Comparison of ENCODE assay signal across 22 cellular contexts in the genomic region with DNA sequence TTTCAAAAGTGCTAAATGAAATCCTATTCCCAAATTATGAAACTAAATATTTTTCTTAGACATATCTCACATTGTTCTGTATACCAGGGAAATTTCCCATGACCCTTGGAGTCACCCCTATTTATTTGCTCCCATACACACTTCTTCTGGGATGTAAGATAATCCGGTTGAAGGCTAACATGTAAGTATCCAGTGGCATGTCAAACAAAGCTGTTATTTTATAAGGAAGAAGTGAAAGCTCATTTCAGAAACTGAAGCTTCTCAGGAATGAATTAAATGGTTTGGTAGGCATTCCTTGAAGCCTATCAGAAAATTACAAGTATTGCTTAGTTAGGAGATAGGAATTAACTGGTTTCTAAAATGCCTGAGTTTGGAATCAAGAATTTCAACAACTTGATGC.
DNase-seq lines count a peak whose midpoint lies in the region; ATAC-seq and TF ChIP-seq lines count a peak whose summit lies in the region.
"Had no signal": no experiment of that assay in that cellular context is flagged by ENCODE, and none has a peak within 500 bp of the region (broad histone marks: within the 10 kb centered on the region; RNA-seq: fewer than 3 reads in every experiment).

No MANE protein-coding gene starts in this region.

- H2BK5ac ChIP-seq in mesenchymal stem cell (ENCODE audit: low read depth, low read length, poor library complexity, severe bottlenecking): no peak overlapping the region

- H3K4me2 ChIP-seq in mesenchymal stem cell (ENCODE audit: low read length, poor library complexity, severe bottlenecking): no peak overlapping the region

- CTCF ChIA-PET in AG04450 (lab: Charles Lee): interaction anchor here (0.7 kb wide), 2 partner anchors 1001 to 1002 kb away, joined by 3 read pairs; no protein-coding TSS in a partner anchor

- H4K8ac ChIP-seq in mesenchymal stem cell (ENCODE audit: low read length): no peak overlapping the region

- H3K4me3 ChIP-seq in AG04450 (ENCODE audit: low read depth, low read length) (no peak overlapping the region), cardiac fibroblast (replicated peaks in 1 of 2; ENCODE audit: low read depth in 2 of 2, low read length in 2 of 2) (no peak overlapping the region), mesenchymal stem cell (ENCODE audit: insufficient read depth in 1 of 2, low read depth in 1 of 2, low read length in 2 of 2) (no peak overlapping the region)
- H3K4me3 ChIP-seq: adrenal gland, left ventricle myocardium inferior, sigmoid colon, upper lobe of right lung had no signal

- H4K91ac ChIP-seq in mesenchymal stem cell (ENCODE audit: low read length): no peak overlapping the region

- H2AFZ ChIP-seq in mesenchymal stem cell (ENCODE audit: low read depth, low read length): no peak overlapping the region

- H2BK15ac ChIP-seq in mesenchymal stem cell (ENCODE audit: low read depth, poor library complexity, severe bottlenecking): no peak overlapping the region

- H2BK120ac ChIP-seq in mesenchymal stem cell (ENCODE audit: low read depth, low read length): no peak overlapping the region

- H3K23ac ChIP-seq in mesenchymal stem cell (ENCODE audit: low read length in 2 of 2): no peak overlapping the region

- no peaks in the 10 kb centered on the region for H3K9me3 ChIP-seq in AG04450 (ENCODE audit: control insufficient read depth, insufficient read depth, low read length)
- H3K9me3 ChIP-seq in mesenchymal stem cell (ENCODE audit: control insufficient read depth, low read length): no peaks in the 10 kb centered on the region
- H3K9me3 ChIP-seq: adrenal gland, left ventricle myocardium inferior, sigmoid colon, upper lobe of right lung had no signal

- WGBS in mesenchymal stem cell: 75% methylated on average over 1 of the region's 1 CpG

- H3K4me1 ChIP-seq in mesenchymal stem cell (ENCODE audit: control insufficient read depth, insufficient read depth, low read depth, low read length): peaks cover 1% of the 10 kb centered on the region
- H3K4me1 ChIP-seq: adrenal gland, left ventricle myocardium inferior had no signal

- H3K27ac ChIP-seq in AG04450 (ENCODE audit: low read depth, low read length) (peak overlapping the region; percentile 63), mesenchymal stem cell (ENCODE audit: low read length, poor library complexity, severe bottlenecking) (no peak overlapping the region)
- H3K27ac ChIP-seq: adrenal gland, left ventricle myocardium inferior, sigmoid colon, upper lobe of right lung had no signal

- H3K9ac ChIP-seq in mesenchymal stem cell (ENCODE audit: low read length): peak overlapping the region; percentile 49

- TF ChIP-seq CTCF in AG04450 (IDR thresholded peaks at IDR 0.05; ENCODE audit: low read depth, low read length) (no peak), cardiac fibroblast (IDR thresholded peaks at IDR 0.05; ENCODE audit: low read depth, low read length) (no peak)

- ATAC-seq in HG03520 (IDR thresholded peaks at IDR 0.05; ENCODE audit: unreplicated experiment) (no peak), GM18858 (IDR thresholded peaks at IDR 0.05; ENCODE audit: unreplicated experiment) (no peak)
- ATAC-seq: upper lobe of right lung had no signal

- no peaks in the 10 kb centered on the region for H3K27me3 ChIP-seq in AG04450 (ENCODE audit: control insufficient read depth, insufficient read depth, low read length)
- H3K27me3 ChIP-seq in mesenchymal stem cell (ENCODE audit: control insufficient read depth in 1 of 2, insufficient read depth in 1 of 2, low read length in 2 of 2): no peaks in the 10 kb centered on the region
- H3K27me3 ChIP-seq: adrenal gland, sigmoid colon, upper lobe of right lung had no signal

- H3K79me1 ChIP-seq in mesenchymal stem cell (replicated peaks; ENCODE audit: low read length, poor library complexity, severe bottlenecking): no peaks in the 10 kb centered on the region

- no peak overlapping the region for H3K18ac ChIP-seq in mesenchymal stem cell (ENCODE audit: low read depth in 1 of 2, low read length in 2 of 2)

- no peak overlapping the region for H2BK12ac ChIP-seq in mesenchymal stem cell (ENCODE audit: low read length in 2 of 2)

- no peaks in the 10 kb centered on the region for H3K36me3 ChIP-seq in mesenchymal stem cell (ENCODE audit: control insufficient read depth in 1 of 2, insufficient read depth in 2 of 2, low read depth in 1 of 2, low read length in 2 of 2)
- H3K36me3 ChIP-seq: adrenal gland, left ventricle myocardium inferior, sigmoid colon, upper lobe of right lung had no signal

- H2AK5ac ChIP-seq in mesenchymal stem cell (ENCODE audit: low read length, severe bottlenecking): no peak overlapping the region

- DNase-seq in AG04450 (ENCODE audit: low read depth, low spot score) (no peak), HCEC 1CT (peak; percentile 65), cardiac fibroblast (ENCODE audit: low read depth in 2 of 2) (peak; percentile 49 to 64), mesenchymal stem cell (peak; percentile 24), T1000 (lab: John Stamatoyannopoulos, UW) (no peak), T-helper 9 cell (no peak)
- DNase-seq: activated CD4-positive, alpha-beta T cell treated with anti-CD3 and anti-CD28 coated beads, Interleukin-2, amount 10 ng/mL, durations not matched to agents 24 days and 14 days; activated CD8-positive, alpha-beta memory T cell treated with anti-CD3 and anti-CD28 coated beads, Interleukin-2, amount 50 U/mL, for 4 hours; activated effector memory CD4-positive, alpha-beta T cell treated with anti-CD3 and anti-CD28 coated beads, Interleukin-2, amount 50 U/mL, for 16 hours; adrenal gland; Calu3; cerebellar nuclear complex; GDM1; Karpas-422; left ventricle myocardium inferior; NCI-H1105 treated with DMSO at 0.1 percent for 48 hours; NCI-H2107; sigmoid colon; stimulated activated CD4-positive, alpha-beta T cell treated with anti-CD3 and anti-CD28 coated beads, Interleukin-2, amount 100 ng/mL, for 48 hours; upper lobe of right lung had no signal

- H3K14ac ChIP-seq in mesenchymal stem cell (ENCODE audit: low read length in 2 of 2): no peak overlapping the region

- no peak overlapping the region for H3K4ac ChIP-seq in mesenchymal stem cell (ENCODE audit: low read depth in 1 of 2, low read length in 2 of 2)

- POLR2A ChIA-PET in AG04450 (lab: Yijun Ruan, JAX): interaction anchor here (0.7 to 1.4 kb wide), 7 partner anchors 8 to 219 kb away, joined by 3 to 10 read pairs (median 3); no protein-coding TSS in a partner anchor

Comparison
In these comparisons a context has a peak if more than half of its experiments do, and no peak if none do; other contexts are left out.
1. DNase-seq: peak in HCEC 1CT (single experiment), cardiac fibroblast (2 of 2) and mesenchymal stem cell (single experiment); none in AG04450 (single experiment), T1000 (single experiment) and T-helper 9 cell (single experiment).